In genomic region chr10:4943821-4944220, GRCh38 we compare ENCODE assay signal across 24 cellular contexts. TPM values are rescaled to one million over a fixed set of nuclear protein-coding genes. Genes with fewer than 3 reads are reported as not detected.
DNase-seq lines count a peak whose midpoint lies in the region; ATAC-seq and TF ChIP-seq lines count a peak whose summit lies in the region.
"Had no signal": no experiment of that assay in that cellular context is flagged by ENCODE, and none has a peak within 500 bp of the region (broad histone marks: within the 10 kb centered on the region; RNA-seq: fewer than 3 reads in every experiment).

No MANE protein-coding gene starts in this region.

- no peak for TF ChIP-seq EP300 in esophagus muscularis mucosa (IDR thresholded peaks at IDR 0.05)

- H3K4me3 ChIP-seq in PC-9 (no peak overlapping the region), esophagus muscularis mucosa (no peak overlapping the region), tibial artery (no peak overlapping the region)

- peak overlapping the region; percentile 59; the same call in 1 of the 2 replicates for H3K4me2 ChIP-seq in PC-9

- no peaks in the 10 kb centered on the region for H3K27me3 Mint-ChIP-seq in nephron (ENCODE audit: low read depth)
- H3K27me3 Mint-ChIP-seq: activated naive CD4-positive, alpha-beta T cell treated with anti-CD3 and anti-CD28 coated beads, Interleukin-2, amount 50 U/mL, for 24 hours had no signal

- DNase-seq in PC-9 (no peak), esophagus muscularis mucosa (ENCODE audit: extremely low spot score) (no peak), tibial artery (no peak), RWPE1 (ENCODE audit: low spot score) (no peak)
- DNase-seq: activated CD8-positive, alpha-beta memory T cell treated with anti-CD3 and anti-CD28 coated beads for 24 hours; activated T-cell treated with anti-CD3 and anti-CD28 coated beads, Interleukin-2, amount 50 U/mL, for 72 hours; CD4-positive, alpha-beta memory T cell; cortex of kidney; HCEC 1CT; KG1; left cardiac atrium; NCI-H1092; NCI-H2029; NCI-H510A; occipital lobe; right cardiac atrium; stimulated activated naive CD8-positive, alpha-beta T cell treated with anti-CD3 and anti-CD28 coated beads, Interleukin-15, Interleukin-2, amounts not matched to agents 100 U/mL and 50 U/mL, for 24 hours; T1000 had no signal

- TF ChIP-seq POLR2A in esophagus muscularis mucosa (IDR thresholded peaks at IDR 0.05; ENCODE audit: low read depth) = no peak

- H3K27ac ChIP-seq in PC-9 (peak overlapping the region; percentile 100), esophagus muscularis mucosa (replicated peaks in 1 of 4) (peak overlapping the region; percentile 31 to 79 (median 70)), tibial artery (peak overlapping the region; percentile 68 to 79), RWPE1 (no peak overlapping the region)

- POLR2A ChIA-PET in PC-9 (lab: Charles Lee; ENCODE audit: unreplicated experiment) (interaction anchor here (1.1 kb wide), 1 partner anchor 74 kb away, joined by 15 read pairs; no protein-coding TSS in a partner anchor), RWPE1 (lab: Yijun Ruan, JAX; ENCODE audit: low non-redundant PET) (no interaction called here)

- H2AFZ ChIP-seq in PC-9 = no peak overlapping the region

- peaks cover 58% of the 10 kb centered on the region for H3F3A ChIP-seq in PC-9 (ENCODE audit: insufficient read depth, low read depth)

- H3K27me3 ChIP-seq in PC-9 (ENCODE audit: insufficient read depth, low read depth) (no peaks in the 10 kb centered on the region), esophagus muscularis mucosa (no peaks in the 10 kb centered on the region), tibial artery (no peaks in the 10 kb centered on the region)

- intact Hi-C loops in PC-9 (cut with micrococcal nuclease; ENCODE audit: unreplicated experiment) = loop anchor here (5.0 kb wide), 1 partner anchor 77 kb away; no protein-coding TSS in a partner anchor
- intact Hi-C loops in esophagus muscularis mucosa (cut with DNase I) = no loop called here
- intact Hi-C loops in tibial artery (cut with DNase I; ENCODE audit: low total_unique reads) = loop anchor here (5.0 to 10.0 kb wide), 2 partner anchors 92 to 131 kb away; no protein-coding TSS in a partner anchor

- 43% methylated on average over 2 of the region's 2 CpGs for WGBS in esophagus muscularis mucosa

- H3K4me3 Mint-ChIP-seq in nephron = no peak overlapping the region
- H3K4me3 Mint-ChIP-seq: activated naive CD4-positive, alpha-beta T cell treated with anti-CD3 and anti-CD28 coated beads, Interleukin-2, amount 50 U/mL, for 24 hours; activated T-cell treated with anti-CD3 and anti-CD28 coated beads, Interleukin-2, amount 50 U/mL, for 72 hours; brain; CD4-positive, alpha-beta memory T cell had no signal

- peaks cover 7% of the 10 kb centered on the region; the same call in 1 of the 2 replicates for H3K9me3 ChIP-seq in PC-9 (ENCODE audit: insufficient read depth, low read depth)
- H3K9me3 ChIP-seq in esophagus muscularis mucosa = no peaks in the 10 kb centered on the region
- no peaks in the 10 kb centered on the region for H3K9me3 ChIP-seq in tibial artery

- H3K36me3 ChIP-seq in PC-9 (ENCODE audit: low read depth) (0 out of 2 replicates have a peak, but pooled peaks cover 4% of the 10 kb centered on the region), esophagus muscularis mucosa (no peaks in the 10 kb centered on the region), tibial artery (no peaks in the 10 kb centered on the region)

- H3K4me1 Mint-ChIP-seq in nephron = peaks cover 15% of the 10 kb centered on the region
- H3K4me1 Mint-ChIP-seq: activated naive CD4-positive, alpha-beta T cell treated with anti-CD3 and anti-CD28 coated beads, Interleukin-2, amount 50 U/mL, for 24 hours; CD4-positive, alpha-beta memory T cell had no signal

- no peak for ATAC-seq in HG03139 (IDR thresholded peaks at IDR 0.05; ENCODE audit: unreplicated experiment)
- no peak for ATAC-seq in HG03108 (IDR thresholded peaks at IDR 0.05; ENCODE audit: unreplicated experiment)
- ATAC-seq: activated CD4-positive, CD25-positive, alpha-beta regulatory T cell treated with anti-CD3 and anti-CD28 coated beads, Interleukin-2, amount 50 U/mL, for 24 hours; activated T-cell treated with anti-CD3 and anti-CD28 coated beads, Interleukin-2, amount 50 U/mL, for 72 hours; left cardiac atrium; right cardiac atrium; stimulated activated naive CD8-positive, alpha-beta T cell treated with anti-CD3 and anti-CD28 coated beads, Interleukin-15, Interleukin-2, amounts not matched to agents 100 U/mL and 50 U/mL, for 24 hours had no signal

- H3K9me2 ChIP-seq in PC-9 (ENCODE audit: insufficient read depth) = no peaks in the 10 kb centered on the region

- H3K27ac Mint-ChIP-seq in nephron = peak overlapping the region; percentile 44 to 80 (median 60)
- H3K27ac Mint-ChIP-seq: activated naive CD4-positive, alpha-beta T cell treated with anti-CD3 and anti-CD28 coated beads, Interleukin-2, amount 50 U/mL, for 24 hours; activated T-cell treated with anti-CD3 and anti-CD28 coated beads, Interleukin-2, amount 50 U/mL, for 72 hours; CD4-positive, alpha-beta memory T cell had no signal

- no peaks in the 10 kb centered on the region for H3K79me2 ChIP-seq in PC-9 (ENCODE audit: low read depth)

- peaks cover 5% of the 10 kb centered on the region for H3K9me3 Mint-ChIP-seq in nephron
- H3K9me3 Mint-ChIP-seq: activated naive CD4-positive, alpha-beta T cell treated with anti-CD3 and anti-CD28 coated beads, Interleukin-2, amount 50 U/mL, for 24 hours; activated T-cell treated with anti-CD3 and anti-CD28 coated beads, Interleukin-2, amount 50 U/mL, for 72 hours; CD4-positive, alpha-beta memory T cell had no signal

- H3K4me1 ChIP-seq in PC-9 (replicated peaks; ENCODE audit: insufficient read depth) (peaks cover 90% of the 10 kb centered on the region), esophagus muscularis mucosa (peaks cover 13 to 79% (median 68%) of the 10 kb centered on the region in 4 donors), tibial artery (peaks cover 0 to 82% (median 51%) of the 10 kb centered on the region in 4 donors)

- BruUV-seq in PC-9 (replicated peaks; lab: Mats Ljungman, UMichigan) = no TSS peak

- no peaks in the 10 kb centered on the region for H3K36me3 Mint-ChIP-seq in nephron (ENCODE audit: low read depth)
- H3K36me3 Mint-ChIP-seq: activated naive CD4-positive, alpha-beta T cell treated with anti-CD3 and anti-CD28 coated beads, Interleukin-2, amount 50 U/mL, for 24 hours; brain; CD4-positive, alpha-beta memory T cell had no signal

- H4K20me1 ChIP-seq in PC-9 (ENCODE audit: insufficient read depth) = no peaks in the 10 kb centered on the region

- CTCF ChIA-PET in PC-9 (lab: Charles Lee) = no interaction called here
- CTCF ChIA-PET in RWPE1 (lab: Yijun Ruan, JAX) = no interaction called here

- TF ChIP-seq CTCF in PC-9 (conservative IDR thresholded peaks at IDR 0.05) (no peak), esophagus muscularis mucosa (IDR thresholded peaks at IDR 0.05) (no peak), nephron (IDR thresholded peaks at IDR 0.05; ENCODE audit: unreplicated experiment in 3 of 3) (no peak), tibial artery (IDR thresholded peaks at IDR 0.05) (no peak), RWPE1 (conservative IDR thresholded peaks at IDR 0.05; ENCODE audit: low read depth) (no peak)

RNA-seq across cellular contexts. Expression of gene AKR1C1, which starts 19.4 kb away (rescaled TPM):
- total RNA-seq in PC-9 (2021) (1,253 and 1,313 TPM in 2 replicates), esophagus muscularis mucosa (100 to 1,000 TPM in 3 of 4 donors, 10 to 100 TPM in 1; 88.6 to 172 (median 141) TPM)

RNA-seq across cellular contexts. Expression of gene AKR1C2, which starts 59.8 kb away (rescaled TPM):
- total RNA-seq in PC-9 (2021) (1,997 and 2,032 TPM in 2 replicates), esophagus muscularis mucosa (10 to 100 TPM in 1 of 4 donors, 1 to 10 TPM in 3; 7.9 to 12.7 (median 9.6) TPM)
- total RNA-seq: CD4-positive, alpha-beta memory T cell had no signal

Comparison
In these comparisons a context has a peak if more than half of its experiments do, and no peak if none do; other contexts are left out.
1. RNA of gene AKR1C2, which starts 59.8 kb away (total RNA-seq): 1,997 to 2,032 TPM in PC-9; 7.9 to 12.7 TPM in esophagus muscularis mucosa; every median in the first group is over 100 times any median in the second.